8 cellular contexts compared by ENCODE assay signal in the genomic region with DNA sequence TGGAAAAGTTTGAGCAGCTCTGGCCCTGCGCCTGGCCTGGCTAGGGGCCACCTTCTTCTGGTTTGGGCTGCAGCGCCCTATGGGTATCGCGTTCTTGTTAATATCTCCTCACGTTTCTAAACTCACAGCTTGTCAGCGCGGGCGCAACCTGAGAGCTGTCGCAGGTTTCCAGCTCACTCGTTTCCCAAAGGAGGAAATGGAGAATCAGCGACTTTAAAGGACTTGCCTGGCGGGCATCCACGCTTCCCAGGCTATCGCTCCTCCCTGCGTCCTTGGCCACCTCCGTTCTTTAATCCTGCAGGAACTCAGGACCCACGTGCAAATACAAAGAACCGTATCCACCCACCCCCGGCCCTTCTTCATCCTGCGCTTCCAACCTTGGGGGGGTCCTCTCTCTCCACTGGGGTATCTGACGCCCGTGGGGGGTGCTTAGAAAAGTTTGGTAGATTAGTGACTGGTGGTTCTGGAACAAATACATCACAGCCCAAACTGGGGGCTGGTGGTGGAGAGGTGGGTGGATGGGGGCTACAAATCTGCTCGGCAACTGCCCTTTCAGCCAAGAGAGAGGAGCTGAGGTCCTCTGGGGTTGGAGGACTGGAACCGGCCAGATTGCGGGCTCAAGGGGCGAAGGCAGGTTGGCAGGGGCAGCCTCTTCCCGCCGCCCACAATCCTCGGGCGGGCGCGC. TPM values are rescaled to one million over a fixed set of nuclear protein-coding genes. Genes with fewer than 3 reads are reported as not detected.
DNase-seq lines count a peak whose midpoint lies in the region; ATAC-seq and TF ChIP-seq lines count a peak whose summit lies in the region.

No MANE protein-coding gene starts in this region.

- DNase-seq in C1 segment of cervical spinal cord (lab: John Stamatoyannopoulos, UW) (peak in 9 of 14 donors; percentile 39 to 69 (median 61)), HS-27A (ENCODE audit: low read depth) (peak; percentile 23), SK-N-DZ (ENCODE audit: low spot score) (peak; percentile 58), choroid plexus epithelial cell (ENCODE audit: low read depth) (peak; percentile 48), Kasumi-1 (lab: John Stamatoyannopoulos, UW) (no peak)
- peak; percentile 9 for DNase-seq in stimulated activated CD4-positive, alpha-beta T cell treated with anti-CD3 and anti-CD28 coated beads, Interleukin-4, amount 100 ng/mL, for 24 hours

- peak overlapping the region; percentile 91 for H3K4me3 ChIP-seq in choroid plexus epithelial cell (ENCODE audit: low read depth, low read length)

- peak overlapping the region; percentile 83 for H3K27ac ChIP-seq in layer of hippocampus (ENCODE audit: low read depth, low read length)

- no peak for TF ChIP-seq CTCF in choroid plexus epithelial cell (conservative IDR thresholded peaks at IDR 0.05; ENCODE audit: low read depth, low read length)

- no peak for ATAC-seq in GM21529 (IDR thresholded peaks at IDR 0.05; ENCODE audit: unreplicated experiment)

- no peaks in the 10 kb centered on the region for H3K27me3 ChIP-seq in layer of hippocampus (ENCODE audit: control insufficient read depth, insufficient read depth, low read length)

RNA-seq across cellular contexts. Expression of a gene that starts 0.6 kb away (rescaled TPM):
- 245 and 255 TPM in 2 replicates for polyA plus RNA-seq in SK-N-DZ (2014; cell fraction: cytosol; rRNA removed)
- 92.5 and 110 TPM in 2 replicates for polyA plus RNA-seq in SK-N-DZ (2014; cell fraction: nucleus; rRNA removed)

Comparison
In these comparisons a context has a peak if more than half of its experiments do, and no peak if none do; other contexts are left out.
1. DNase-seq: peak in C1 segment of cervical spinal cord (9 of 14), HS-27A (single experiment), SK-N-DZ (single experiment), choroid plexus epithelial cell (single experiment) and stimulated activated CD4-positive, alpha-beta T cell treated with anti-CD3 and anti-CD28 coated beads, Interleukin-4, amount 100 ng/mL, for 24 hours (single experiment); none in Kasumi-1 (0 of 2).